In genomic region chr11:18012314-18012905, GRCh38 we compare ENCODE assay signal across 8 cellular contexts. TPM values are rescaled to one million over a fixed set of nuclear protein-coding genes. Genes with fewer than 3 reads are reported as not detected.
DNase-seq lines count a peak whose midpoint lies in the region; ATAC-seq, FAIRE-seq and TF ChIP-seq lines count a peak whose summit lies in the region.

No MANE protein-coding gene starts in this region.

- peak overlapping the region; percentile 99 for H3K4me3 ChIP-seq in GM23338
- H3K4me3 ChIP-seq in left ventricle myocardium inferior = peak overlapping the region; percentile 97

- H2AFZ ChIP-seq in GM23338 = peak overlapping the region; percentile 97

- H3K27ac ChIP-seq in GM23338 (ENCODE audit: low read depth) (0 out of 2 replicates have a peak overlapping the region, but pooled peaks have one; percentile 76), left ventricle myocardium inferior (replicated peaks) (peak overlapping the region; percentile 88)

- intact Hi-C loops in left ventricle myocardium inferior (cut with micrococcal nuclease) = loop anchor here (10.0 kb wide), 1 partner anchor 92 kb away; the partner anchor contains the start of gene SAAL1
- intact Hi-C loops in posterior cingulate gyrus (cut with DNase I) = loop anchor here (5.0 kb wide), 1 partner anchor 95 kb away; the partner anchor contains the start of gene SAAL1

- H3K36me3 Mint-ChIP-seq in GM23338 (ENCODE audit: low read depth) = no peaks in the 10 kb centered on the region; the same call in 2 of the 3 replicates
- no peaks in the 10 kb centered on the region for H3K36me3 Mint-ChIP-seq in activated naive CD8-positive, alpha-beta T cell treated with anti-CD3 and anti-CD28 coated beads, Interleukin-2, amount 50 U/mL, for 24 hours (ENCODE audit: low read depth)

- H3K36me3 ChIP-seq in GM23338 (ENCODE audit: insufficient read depth) (no peaks in the 10 kb centered on the region), left ventricle myocardium inferior (no peaks in the 10 kb centered on the region)

- DNase-seq in DMS153 treated with DMSO at 0.1 percent for 48 hours (lab: John Stamatoyannopoulos, UW; ENCODE audit: unreplicated experiment) (peak; percentile 13), GM23338 (ENCODE audit: low spot score) (peak; percentile 62), NCI-H2227 (lab: John Stamatoyannopoulos, UW; ENCODE audit: unreplicated experiment) (peak; percentile 55), left ventricle myocardium inferior (peak; percentile 15), posterior cingulate gyrus (peak in 8 of 10 donors; percentile 12 to 84 (median 31)), RCC 7860 (ENCODE audit: low spot score) (no peak)
- DNase-seq in activated naive CD8-positive, alpha-beta T cell treated with anti-CD3 and anti-CD28 coated beads, Interleukin-2, amount 50 U/mL, for 24 hours = peak; percentile 31

- no peak for TF ChIP-seq CTCF in GM23338 (conservative IDR thresholded peaks at IDR 0.05; ENCODE audit: low read depth in 2 of 2)
- no peak for TF ChIP-seq CTCF in left ventricle myocardium inferior (IDR thresholded peaks at IDR 0.05; ENCODE audit: borderline replicate concordance)

- no peaks in the 10 kb centered on the region; the same call in 1 of the 2 replicates for H3F3A ChIP-seq in GM23338 (replicated peaks; ENCODE audit: low read depth)

- H4K20me1 ChIP-seq in GM23338 (replicated peaks; ENCODE audit: insufficient read depth) = no peaks in the 10 kb centered on the region; the same call in none of the 2 replicates

- H3K9me3 ChIP-seq in left ventricle myocardium inferior (replicated peaks) = peaks cover 6% of the 10 kb centered on the region

- H3K4me1 Mint-ChIP-seq in GM23338 = peaks cover 32% of the 10 kb centered on the region
- peaks cover 42% of the 10 kb centered on the region for H3K4me1 Mint-ChIP-seq in activated naive CD8-positive, alpha-beta T cell treated with anti-CD3 and anti-CD28 coated beads, Interleukin-2, amount 50 U/mL, for 24 hours

- peak overlapping the region; percentile 55 for H3K27ac Mint-ChIP-seq in GM23338
- H3K27ac Mint-ChIP-seq in activated naive CD8-positive, alpha-beta T cell treated with anti-CD3 and anti-CD28 coated beads, Interleukin-2, amount 50 U/mL, for 24 hours = peak overlapping the region; percentile 79

- H3K9me2 ChIP-seq in GM23338 (ENCODE audit: insufficient read depth) = no peaks in the 10 kb centered on the region

- ATAC-seq in GM23338 = peak; percentile 52
- no peak for ATAC-seq in activated naive CD8-positive, alpha-beta T cell treated with anti-CD3 and anti-CD28 coated beads, Interleukin-2, amount 50 U/mL, for 24 hours
- ATAC-seq in HG03097 (IDR thresholded peaks at IDR 0.05; ENCODE audit: low FRiP score, unreplicated experiment) = no peak

- H3K27me3 ChIP-seq in GM23338 (ENCODE audit: insufficient read depth) = peaks cover 19% of the 10 kb centered on the region
- H3K27me3 ChIP-seq in left ventricle myocardium inferior (ENCODE audit: low read depth) = no peaks in the 10 kb centered on the region

- no peak for FAIRE-seq in RCC 7860 (lab: Jason Lieb, UNC)

- peaks cover 16% of the 10 kb centered on the region for H3K4me1 ChIP-seq in GM23338 (ENCODE audit: insufficient read depth)
- peaks cover 22% of the 10 kb centered on the region for H3K4me1 ChIP-seq in left ventricle myocardium inferior

- H3K9me3 Mint-ChIP-seq in GM23338 = no peaks in the 10 kb centered on the region
- no peaks in the 10 kb centered on the region for H3K9me3 Mint-ChIP-seq in activated naive CD8-positive, alpha-beta T cell treated with anti-CD3 and anti-CD28 coated beads, Interleukin-2, amount 50 U/mL, for 24 hours

- peaks cover 27% of the 10 kb centered on the region for H3K79me2 ChIP-seq in GM23338 (replicated peaks; ENCODE audit: insufficient read depth)

- H3K27me3 Mint-ChIP-seq in GM23338 (ENCODE audit: insufficient read depth, low read depth, poor library complexity) = peaks cover 9% of the 10 kb centered on the region
- no peaks in the 10 kb centered on the region for H3K27me3 Mint-ChIP-seq in activated naive CD8-positive, alpha-beta T cell treated with anti-CD3 and anti-CD28 coated beads, Interleukin-2, amount 50 U/mL, for 24 hours

- H3K4me3 Mint-ChIP-seq in GM23338 = peak overlapping the region; percentile 84
- peak overlapping the region; percentile 85 for H3K4me3 Mint-ChIP-seq in activated naive CD8-positive, alpha-beta T cell treated with anti-CD3 and anti-CD28 coated beads, Interleukin-2, amount 50 U/mL, for 24 hours

- H3K4me2 ChIP-seq in GM23338 = peak overlapping the region; percentile 93

TF ChIP-seq in GM23338, 12 proteins besides CTCF, POLR2A, EP300 and RAD21 (continues in another document):
- TF ChIP-seq, protein P1, sequence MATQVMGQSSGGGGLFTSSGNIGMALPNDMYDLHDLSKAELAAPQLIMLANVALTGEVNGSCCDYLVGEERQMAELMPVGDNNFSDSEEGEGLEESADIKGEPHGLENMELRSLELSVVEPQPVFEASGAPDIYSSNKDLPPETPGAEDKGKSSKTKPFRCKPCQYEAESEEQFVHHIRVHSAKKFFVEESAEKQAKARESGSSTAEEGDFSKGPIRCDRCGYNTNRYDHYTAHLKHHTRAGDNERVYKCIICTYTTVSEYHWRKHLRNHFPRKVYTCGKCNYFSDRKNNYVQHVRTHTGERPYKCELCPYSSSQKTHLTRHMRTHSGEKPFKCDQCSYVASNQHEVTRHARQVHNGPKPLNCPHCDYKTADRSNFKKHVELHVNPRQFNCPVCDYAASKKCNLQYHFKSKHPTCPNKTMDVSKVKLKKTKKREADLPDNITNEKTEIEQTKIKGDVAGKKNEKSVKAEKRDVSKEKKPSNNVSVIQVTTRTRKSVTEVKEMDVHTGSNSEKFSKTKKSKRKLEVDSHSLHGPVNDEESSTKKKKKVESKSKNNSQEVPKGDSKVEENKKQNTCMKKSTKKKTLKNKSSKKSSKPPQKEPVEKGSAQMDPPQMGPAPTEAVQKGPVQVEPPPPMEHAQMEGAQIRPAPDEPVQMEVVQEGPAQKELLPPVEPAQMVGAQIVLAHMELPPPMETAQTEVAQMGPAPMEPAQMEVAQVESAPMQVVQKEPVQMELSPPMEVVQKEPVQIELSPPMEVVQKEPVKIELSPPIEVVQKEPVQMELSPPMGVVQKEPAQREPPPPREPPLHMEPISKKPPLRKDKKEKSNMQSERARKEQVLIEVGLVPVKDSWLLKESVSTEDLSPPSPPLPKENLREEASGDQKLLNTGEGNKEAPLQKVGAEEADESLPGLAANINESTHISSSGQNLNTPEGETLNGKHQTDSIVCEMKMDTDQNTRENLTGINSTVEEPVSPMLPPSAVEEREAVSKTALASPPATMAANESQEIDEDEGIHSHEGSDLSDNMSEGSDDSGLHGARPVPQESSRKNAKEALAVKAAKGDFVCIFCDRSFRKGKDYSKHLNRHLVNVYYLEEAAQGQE (IDR thresholded peaks at IDR 0.05; ENCODE audit: unreplicated experiment) = no peak
- TF ChIP-seq ETS1 (IDR thresholded peaks at IDR 0.05) (no peak), POLR2AphosphoS5 (IDR thresholded peaks at IDR 0.05; ENCODE audit: low read depth) (no peak), JUNB (IDR thresholded peaks at IDR 0.05; ENCODE audit: unreplicated experiment) (no peak)

RNA-seq across cellular contexts. Expression of gene SERGEF, which starts 0.4 kb away (rescaled TPM):
- 24.2 and 28.9 TPM in 2 replicates for total RNA-seq in GM23338 (2014; rRNA removed; shearing (Covaris generic))
- 27.9 and 33.6 TPM in 2 replicates for polyA plus RNA-seq in GM23338 (2016; fragmentation: Nextera tagmentation; extraction: Ambion mirVana)
- 13.1 TPM for total RNA-seq in left ventricle myocardium inferior

RNA-seq across cellular contexts. Expression of gene TPH1, which starts 33.7 kb away (rescaled TPM):
- total RNA-seq in GM23338 (2014; rRNA removed; shearing (Covaris generic)) = 0.07 and 0.43 TPM in 2 replicates
- polyA plus RNA-seq in GM23338 (2016; fragmentation: Nextera tagmentation; extraction: Ambion mirVana) = 0.03 and 0.13 TPM in 2 replicates
- not detected for total RNA-seq in left ventricle myocardium inferior
